In the genomic region with DNA sequence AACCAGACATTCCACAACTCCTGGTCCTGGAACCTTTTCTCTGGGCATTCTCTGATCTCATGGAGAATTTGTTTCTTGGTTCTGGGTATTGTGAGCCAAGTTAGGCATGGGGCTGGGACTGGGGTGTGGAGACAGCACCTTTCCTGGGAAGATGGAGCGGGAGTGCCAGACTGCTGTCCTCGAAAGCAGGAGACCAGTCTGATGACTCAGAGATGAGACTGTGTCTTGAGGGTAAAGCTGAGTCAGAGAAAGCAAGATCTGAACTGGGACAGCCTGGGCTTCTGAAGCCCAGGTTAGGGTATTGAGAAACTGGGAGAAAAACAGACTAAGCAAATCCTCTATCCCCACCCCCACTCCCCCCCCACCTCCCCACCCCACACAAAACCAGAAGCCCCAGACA, we compare ENCODE assay signal across 15 cellular contexts. TPM values are rescaled to one million over a fixed set of nuclear protein-coding genes. Genes with fewer than 3 reads are reported as not detected.
DNase-seq lines count a peak whose midpoint lies in the region; ATAC-seq, FAIRE-seq and TF ChIP-seq lines count a peak whose summit lies in the region.
"Had no signal": no experiment of that assay in that cellular context is flagged by ENCODE, and none has a peak within 500 bp of the region (broad histone marks: within the 10 kb centered on the region; RNA-seq: fewer than 3 reads in every experiment).

No MANE protein-coding gene starts in this region.

- TF ChIP-seq CTCF in IMR-90 (conservative IDR thresholded peaks at IDR 0.05; ENCODE audit: low read depth, low read length) (no peak), K562 (IDR thresholded peaks at IDR 0.05 in 2 of 3, conservative IDR thresholded peaks at IDR 0.05 in 1 of 3; ENCODE audit: insufficient read depth in 2 of 3, low read depth in 1 of 3, low read length in 3 of 3) (no peak)

- no peak overlapping the region for H4K8ac ChIP-seq in IMR-90 (ENCODE audit: low read depth in 2 of 2, low read length in 2 of 2)

- no peak overlapping the region for H3K9ac ChIP-seq in IMR-90 (ENCODE audit: low read depth, low read length)
- H3K9ac ChIP-seq in K562 (ENCODE audit: insufficient read depth in 1 of 2, low read depth in 2 of 2, low read length in 2 of 2): no peak overlapping the region

- no peak overlapping the region for H2AK5ac ChIP-seq in IMR-90 (ENCODE audit: low read depth, low read length)

- no peak overlapping the region for H3K23ac ChIP-seq in IMR-90 (ENCODE audit: low read depth, low read length)

- no peak overlapping the region for H4K5ac ChIP-seq in IMR-90 (ENCODE audit: low read depth, low read length)

- intact Hi-C loops in IMR-90 (cut with micrococcal nuclease) (no loop called here), K562 (cut with micrococcal nuclease) (no loop called here), cardiac septum (cut with DNase I) (no loop called here)

- H3K4me1 ChIP-seq in IMR-90 (ENCODE audit: control insufficient read depth, insufficient read depth, low read length) (no peaks in the 10 kb centered on the region), K562 (replicated peaks in 1 of 2; ENCODE audit: control insufficient read depth in 2 of 2, insufficient read depth in 2 of 2, low read length in 2 of 2) (no peaks in the 10 kb centered on the region)

- no CpG with 5 or more reads among the region's 2 CpGs for WGBS in IMR-90 (ENCODE audit: extremely low coverage in 2 of 2, insufficient read length in 1 of 2), 2 experiments
- 6% methylated on average over 2 of the region's 2 CpGs for WGBS in K562 (ENCODE audit: insufficient coverage, low coverage, missing lambda C conversion rate)

- CTCF ChIA-PET in IMR-90 (lab: Yijun Ruan, JAX) (interaction anchor here (0.6 kb wide), 1 partner anchor 392 kb away, joined by 3 read pairs; no protein-coding TSS in a partner anchor), K562 (lab: Yijun Ruan, JAX; ENCODE audit: low intra/inter-chr PET ratio) (no interaction called here)

- peaks cover 16% of the 10 kb centered on the region for H3K27me3 ChIP-seq in IMR-90 (ENCODE audit: control insufficient read depth, insufficient read depth, low read length)
- H3K27me3 ChIP-seq in K562 (ENCODE audit: control insufficient read depth in 2 of 2, insufficient read depth in 2 of 2, low read length in 2 of 2): peaks cover 24 to 54% of the 10 kb centered on the region in 2 experiments; a peak in 3 of 5 replicates

- no peak overlapping the region for H3K18ac ChIP-seq in IMR-90 (ENCODE audit: low read depth, low read length)

- TF ChIP-seq EP300 in K562 (IDR thresholded peaks at IDR 0.05; ENCODE audit: low read length): no peak

- in situ Hi-C loops in IMR-90 (cut with MboI; ENCODE audit: low sequenced_read_pairs) (no loop called here), K562 (cut with MboI) (no loop called here)

- H3K36me3 ChIP-seq in IMR-90 (ENCODE audit: control insufficient read depth, insufficient read depth, low read length): no peaks in the 10 kb centered on the region
- no peaks in the 10 kb centered on the region for H3K36me3 ChIP-seq in K562 (ENCODE audit: control insufficient read depth, insufficient read depth, low read length)
- H3K36me3 ChIP-seq: colonic mucosa, thoracic aorta had no signal

- H3K4ac ChIP-seq in IMR-90 (ENCODE audit: low read depth, low read length): no peak overlapping the region

- no peak overlapping the region for H3K27ac ChIP-seq in IMR-90 (ENCODE audit: insufficient read depth, low read length)
- no peak overlapping the region for H3K27ac ChIP-seq in K562 (ENCODE audit: extremely low read depth, low read depth, low read length)
- H3K27ac ChIP-seq: colonic mucosa, thoracic aorta had no signal

- no peak overlapping the region for H3K56ac ChIP-seq in IMR-90 (ENCODE audit: extremely low read depth, insufficient read depth, low read length)

- H2BK120ac ChIP-seq in IMR-90 (ENCODE audit: low read depth, low read length): no peak overlapping the region

- peak; percentile 69 for ATAC-seq in IMR-90 (ENCODE audit: low read depth)
- no peak for ATAC-seq in K562
- ATAC-seq: natural killer cell treated with Interleukin-12 subunit alpha and Interleukin-12 subunit beta and Interleukin-15 and Interleukin-18, amount 100 ng/mL, for 72 hours had no signal

- FAIRE-seq in K562 (lab: Jason Lieb, UNC): no peak

- no peak overlapping the region for H4K91ac ChIP-seq in IMR-90 (ENCODE audit: insufficient read depth, low read depth, low read length)

- H3K4me2 ChIP-seq in IMR-90 (ENCODE audit: low read depth, low read length) (no peak overlapping the region), K562 (ENCODE audit: insufficient read depth, low read length) (no peak overlapping the region)

- POLR2A ChIA-PET in IMR-90 (lab: Charles Lee; ENCODE audit: unreplicated experiment) (no interaction called here), K562 (lab: Yijun Ruan, JAX) (no interaction called here)

- H3K9me1 ChIP-seq in IMR-90 (ENCODE audit: insufficient read depth, low read length) (no peaks in the 10 kb centered on the region), K562 (ENCODE audit: control insufficient read depth, insufficient read depth, low read length) (no peaks in the 10 kb centered on the region)

- H2AFZ ChIP-seq in IMR-90 (replicated peaks; ENCODE audit: low read length, poor library complexity) (no peak overlapping the region), K562 (ENCODE audit: low read depth, low read length) (no peak overlapping the region)

- no peak overlapping the region for H2BK5ac ChIP-seq in IMR-90 (ENCODE audit: low read depth, low read length, poor library complexity, severe bottlenecking)

- DNase-seq in AG20443 (ENCODE audit: low spot score): peak; percentile 85
- peak; percentile 42 for DNase-seq in IMR-90
- no peak for DNase-seq in K562 (ENCODE audit: extremely low read depth in 1 of 4, low spot score in 3 of 4)
- peak; percentile 85 for DNase-seq in kidney tubule cell (ENCODE audit: low spot score)
- DNase-seq in nucleus accumbens (lab: John Stamatoyannopoulos, UW): no peak
- DNase-seq in NCI-H187 (lab: John Stamatoyannopoulos, UW): no peak
- no peak for DNase-seq in germinal center (ENCODE audit: low spot score)
- no peak for DNase-seq in cardiac septum (ENCODE audit: low spot score)
- DNase-seq: activated T-cell treated with anti-CD3 and anti-CD28 coated beads, Interleukin-2, amount 50 U/mL, for 24 hours; colonic mucosa; MM.1S; NK-92 treated with Interleukin-12 subunit alpha and Interleukin-12 subunit beta, amount 100 ng/mL, for 24 hours; stimulated activated CD4-positive, alpha-beta T cell treated with anti-CD3 and anti-CD28 coated beads, Interleukin-4, amount 100 ng/mL, for 24 hours had no signal

- no peak overlapping the region for H2BK20ac ChIP-seq in IMR-90 (ENCODE audit: low read depth, low read length)

- no peak for TF ChIP-seq RAD21 in IMR-90 (IDR thresholded peaks at IDR 0.05; ENCODE audit: low read length)
- TF ChIP-seq RAD21 in K562 (CRISPR knock-in tag; conservative IDR thresholded peaks at IDR 0.05 in 1 of 2, IDR thresholded peaks at IDR 0.05 in 1 of 2): no peak

- TF ChIP-seq POLR2A in IMR-90 (IDR thresholded peaks at IDR 0.05; ENCODE audit: low read depth, low read length) (no peak), K562 (conservative IDR thresholded peaks at IDR 0.05) (no peak)

- H2AK9ac ChIP-seq in IMR-90 (replicated peaks; ENCODE audit: low read depth, low read length, poor library complexity): no peak overlapping the region

- 0 out of 2 replicates have a peak, but pooled peaks cover 1% of the 10 kb centered on the region for H3K9me3 ChIP-seq in IMR-90 (ENCODE audit: control insufficient read depth, insufficient read depth, low read length)
- no peaks in the 10 kb centered on the region for H3K9me3 ChIP-seq in K562 (replicated peaks; ENCODE audit: control insufficient read depth, insufficient read depth, low read depth, low read length)
- H3K9me3 ChIP-seq: colonic mucosa, thoracic aorta had no signal

- no peak overlapping the region for H2BK15ac ChIP-seq in IMR-90 (ENCODE audit: low read depth, low read length)

- H4K20me1 ChIP-seq in IMR-90 (ENCODE audit: insufficient read depth, low read length) (no peaks in the 10 kb centered on the region), K562 (replicated peaks; ENCODE audit: control insufficient read depth, insufficient read depth, low read length) (no peaks in the 10 kb centered on the region)

- no peak overlapping the region for H3K14ac ChIP-seq in IMR-90 (replicated peaks; ENCODE audit: low read depth, low read length)

- dilution Hi-C loops in IMR-90 (cut with HindIII; ENCODE audit: low sequenced_read_pairs, unreplicated experiment): no loop called here

- H3K4me3 ChIP-seq in IMR-90 (ENCODE audit: insufficient read depth, low read depth, low read length) (no peak overlapping the region), K562 (no peak overlapping the region)
- H3K4me3 ChIP-seq: colonic mucosa, thoracic aorta had no signal

- H3K79me1 ChIP-seq in IMR-90 (ENCODE audit: low read depth in 1 of 2, low read length in 2 of 2): no peaks in the 10 kb centered on the region

- BruUV-seq in IMR-90 (replicated peaks; lab: Mats Ljungman, UMichigan) (no TSS peak), K562 (replicated peaks; lab: Mats Ljungman, UMichigan) (no TSS peak)

- H3K79me2 ChIP-seq in K562 (ENCODE audit: control insufficient read depth, insufficient read depth, low read length): no peaks in the 10 kb centered on the region

TF ChIP-seq in K562, 482 proteins besides CTCF, POLR2A, EP300 and RAD21:
- peak; percentile 39; the same call in 1 of the 2 replicates for TF ChIP-seq FOSL1 (tag; conservative IDR thresholded peaks at IDR 0.05)
- no peak for TF ChIP-seq FOXK2 (conservative IDR thresholded peaks at IDR 0.05 in 1 of 2, IDR thresholded peaks at IDR 0.05 in 1 of 2; ENCODE audit: low read depth in 2 of 2)

RNA-seq across cellular contexts. Expression of gene KANK4, which starts 2.2 kb away (rescaled TPM):
- total RNA-seq in IMR-90 (2012; rRNA removed) (not detected in 2 replicates), K562 (2014; rRNA removed) (not detected in 2 replicates), K562 (2014; rRNA removed; fragmentation: Illumina TruSeq; extraction: Trizol) (not detected in 2 replicates), K562 (2015; rRNA removed; fragmentation: Illumina TruSeq; extraction: Trizol) (not detected in 2 replicates), K562 (2021) (not detected in 2 replicates), cardiac septum (0.16 TPM)
- polyA plus RNA-seq in IMR-90 (2012; rRNA removed) (not detected in 2 replicates), K562 (2011; rRNA removed) (not detected in 2 replicates), K562 (2014; fragmentation: Illumina TruSeq; extraction: Trizol) (not detected in 2 replicates), K562 (2014; fragmentation: Nextera tagmentation; extraction: Ambion mirVana) (not detected), K562 (2014; rRNA removed) (not detected in 2 replicates)
- polyA plus RNA-seq in IMR-90 (2012; cell fraction: cytosol; rRNA removed): not detected in 2 replicates
- polyA plus RNA-seq in IMR-90 (2012; cell fraction: nucleus; rRNA removed; ENCODE audit: low replicate concordance): not detected in 2 replicates
- not detected in 2 replicates for total RNA-seq in K562 (2011; cell fraction: chromatin; rRNA removed; ENCODE audit: low replicate concordance)
- not detected in 2 replicates for total RNA-seq in K562 (2011; cell fraction: nucleolus; rRNA removed)
- not detected in 2 replicates for total RNA-seq in K562 (2011; cell fraction: nucleoplasm; rRNA removed)
- polyA plus RNA-seq in K562 (2011; cell fraction: cytosol; rRNA removed): not detected in 2 replicates
- polyA plus RNA-seq in K562 (2011; cell fraction: nucleus; rRNA removed): not detected in 2 replicates
- not detected in 2 replicates for polyA plus RNA-seq in K562 (2012)
- polyA minus RNA-seq in K562 (2011; rRNA and poly(A)+ RNA removed): not detected in 2 replicates
- not detected in 2 replicates for polyA minus RNA-seq in K562 (2011; cell fraction: cytosol; rRNA and poly(A)+ RNA removed)
- not detected in 2 replicates for polyA minus RNA-seq in K562 (2011; cell fraction: nucleus; rRNA and poly(A)+ RNA removed)
- total RNA-seq: natural killer cell treated with Interleukin-12 subunit alpha and Interleukin-12 subunit beta and Interleukin-15 and Interleukin-18, amount 100 ng/mL, for 72 hours had no signal

Comparison
In these comparisons a context has a peak if more than half of its experiments do, and no peak if none do; other contexts are left out.
1. DNase-seq: peak in AG20443 (single experiment), IMR-90 (single experiment) and kidney tubule cell (single experiment); none in K562 (0 of 4), nucleus accumbens (0 of 56), NCI-H187 (0 of 2), germinal center (single experiment) and cardiac septum (single experiment).